Comparison of ENCODE assay signal across 24 cellular contexts in genomic region chr14:92033912-92034687, GRCh38. TPM values are rescaled to one million over a fixed set of nuclear protein-coding genes. Genes with fewer than 3 reads are reported as not detected.
DNase-seq lines count a peak whose midpoint lies in the region; ATAC-seq and TF ChIP-seq lines count a peak whose summit lies in the region.
"Had no signal": no experiment of that assay in that cellular context is flagged by ENCODE, and none has a peak within 500 bp of the region (broad histone marks: within the 10 kb centered on the region; RNA-seq: fewer than 3 reads in every experiment).

No MANE protein-coding gene starts in this region.

- ATAC-seq in stimulated activated naive CD8-positive, alpha-beta T cell treated with anti-CD3 and anti-CD28 coated beads, Interleukin-15, amount 100 ng/mL, for 72 hours = no peak
- ATAC-seq in body of pancreas (peak; percentile 87), GM18867 (IDR thresholded peaks at IDR 0.05; ENCODE audit: unreplicated experiment) (no peak)
- ATAC-seq in naive thymus-derived CD4-positive, alpha-beta T cell = no peak
- ATAC-seq: esophagus mucosa, Panc1 had no signal

- H3K4me1 Mint-ChIP-seq in stimulated activated naive CD8-positive, alpha-beta T cell treated with anti-CD3 and anti-CD28 coated beads, Interleukin-15, Interleukin-2, amounts not matched to agents 100 ng/mL and 50 ng/mL, for 24 hours (ENCODE audit: low read depth) = peaks cover 46% of the 10 kb centered on the region
- H3K4me1 Mint-ChIP-seq in stimulated activated naive CD8-positive, alpha-beta T cell treated with anti-CD3 and anti-CD28 coated beads, Interleukin-15, amount 100 ng/mL, for 72 hours = peaks cover 51% of the 10 kb centered on the region
- peaks cover 27 to 59% (median 39%) of the 10 kb centered on the region in 7 donors for H3K4me1 Mint-ChIP-seq in naive thymus-derived CD4-positive, alpha-beta T cell

- H3K27me3 Mint-ChIP-seq in stimulated activated naive CD8-positive, alpha-beta T cell treated with anti-CD3 and anti-CD28 coated beads, Interleukin-15, Interleukin-2, amounts not matched to agents 100 ng/mL and 50 ng/mL, for 24 hours = no peaks in the 10 kb centered on the region
- no peaks in the 10 kb centered on the region for H3K27me3 Mint-ChIP-seq in stimulated activated naive CD8-positive, alpha-beta T cell treated with anti-CD3 and anti-CD28 coated beads, Interleukin-15, amount 100 ng/mL, for 72 hours
- H3K27me3 Mint-ChIP-seq in naive thymus-derived CD4-positive, alpha-beta T cell = no peaks in the 10 kb centered on the region

- H3K4me3 Mint-ChIP-seq in stimulated activated naive CD8-positive, alpha-beta T cell treated with anti-CD3 and anti-CD28 coated beads, Interleukin-15, Interleukin-2, amounts not matched to agents 100 ng/mL and 50 ng/mL, for 24 hours = no peak overlapping the region
- no peak overlapping the region for H3K4me3 Mint-ChIP-seq in stimulated activated naive CD8-positive, alpha-beta T cell treated with anti-CD3 and anti-CD28 coated beads, Interleukin-15, amount 100 ng/mL, for 72 hours
- H3K4me3 Mint-ChIP-seq in naive thymus-derived CD4-positive, alpha-beta T cell = peak overlapping the region in 2 of 10 donors; percentile 9 to 16
- H3K4me3 Mint-ChIP-seq: activated naive CD4-positive, alpha-beta T cell treated with anti-CD3 and anti-CD28 coated beads for 36 hours; T-helper 1 cell treated with Interleukin-12 subunit alpha and Interleukin-12 subunit beta and Interleukin-4 antibody, amounts not matched to agents 30 μg/mL and 1 μg/mL, for 36 hours had no signal

- H3K36me3 ChIP-seq in body of pancreas (replicated peaks in 1 of 2; ENCODE audit: insufficient read depth in 1 of 2, low read depth in 2 of 2) (peaks cover 3 to 5% of the 10 kb centered on the region in 2 donors), esophagus squamous epithelium (peaks cover 0 to 55% (median 18%) of the 10 kb centered on the region in 3 donors)
- peaks cover 0 to 15% (median 3%) of the 10 kb centered on the region in 3 experiments for H3K36me3 ChIP-seq in naive thymus-derived CD4-positive, alpha-beta T cell (ENCODE audit: control insufficient read depth in 2 of 3, insufficient read depth in 3 of 3, low read length in 3 of 3)

- H3K4me1 ChIP-seq in body of pancreas (peaks cover 56% of the 10 kb centered on the region), esophagus squamous epithelium (peaks cover 0 to 36% (median 14%) of the 10 kb centered on the region in 3 donors)
- H3K4me1 ChIP-seq in naive thymus-derived CD4-positive, alpha-beta T cell (ENCODE audit: control insufficient read depth in 2 of 2, insufficient read depth in 2 of 2, low read length in 2 of 2) = peaks cover 14% of the 10 kb centered on the region in 2 donors

- TF ChIP-seq CTCF in body of pancreas (IDR thresholded peaks at IDR 0.05) (no peak), esophagus squamous epithelium (IDR thresholded peaks at IDR 0.05) (no peak)

- H3K27me3 ChIP-seq in body of pancreas (no peaks in the 10 kb centered on the region), esophagus squamous epithelium (no peaks in the 10 kb centered on the region)
- no peaks in the 10 kb centered on the region for H3K27me3 ChIP-seq in naive thymus-derived CD4-positive, alpha-beta T cell (ENCODE audit: control insufficient read depth in 2 of 2, insufficient read depth in 2 of 2, low read length in 2 of 2)
- H3K27me3 ChIP-seq: BLaER1, right atrium auricular region had no signal

- POLR2A ChIA-PET in naive thymus-derived CD4-positive, alpha-beta T cell (lab: Charles Lee) = interaction anchor here (0.7 kb wide), 1 partner anchor 23 kb away, joined by 3 read pairs; no protein-coding TSS in a partner anchor

- H3K27ac ChIP-seq in body of pancreas = peak overlapping the region; percentile 59 to 96 (median 84)
- H3K27ac ChIP-seq in naive thymus-derived CD4-positive, alpha-beta T cell (ENCODE audit: low read depth, low read length) = peak overlapping the region; percentile 35
- H3K27ac ChIP-seq in esophagus squamous epithelium = no peak overlapping the region
- H3K27ac ChIP-seq: BLaER1, HL-60, right atrium auricular region, VCaP had no signal

- intact Hi-C loops in body of pancreas (cut with DNase I) = no loop called here
- intact Hi-C loops in naive thymus-derived CD4-positive, alpha-beta T cell (cut with micrococcal nuclease) = loop anchor here in 1 of 2 donors (10.0 kb wide), 1 partner anchor 789 kb away; the partner anchor contains the start of gene GPR68
- intact Hi-C loops in esophagus squamous epithelium (cut with DNase I) = no loop called here

- peak overlapping the region; percentile 62 for H3K27ac Mint-ChIP-seq in stimulated activated naive CD8-positive, alpha-beta T cell treated with anti-CD3 and anti-CD28 coated beads, Interleukin-15, Interleukin-2, amounts not matched to agents 100 ng/mL and 50 ng/mL, for 24 hours
- H3K27ac Mint-ChIP-seq in stimulated activated naive CD8-positive, alpha-beta T cell treated with anti-CD3 and anti-CD28 coated beads, Interleukin-15, amount 100 ng/mL, for 72 hours = peak overlapping the region in 1 of 2 donors; percentile 69
- peak overlapping the region; percentile 1 to 80 (median 73) for H3K27ac Mint-ChIP-seq in naive thymus-derived CD4-positive, alpha-beta T cell
- H3K27ac Mint-ChIP-seq: activated naive CD4-positive, alpha-beta T cell treated with anti-CD3 and anti-CD28 coated beads for 36 hours; H9; T-helper 1 cell treated with Interleukin-12 subunit alpha and Interleukin-12 subunit beta and Interleukin-4 antibody, amounts not matched to agents 30 μg/mL and 1 μg/mL, for 36 hours had no signal

- H3K4me3 ChIP-seq in body of pancreas (no peak overlapping the region), esophagus squamous epithelium (no peak overlapping the region)
- H3K4me3 ChIP-seq in naive thymus-derived CD4-positive, alpha-beta T cell (ENCODE audit: low read length) = no peak overlapping the region
- H3K4me3 ChIP-seq: BLaER1, lung, right atrium auricular region had no signal

- no peak for DNase-seq in stimulated activated naive CD8-positive, alpha-beta T cell treated with anti-CD3 and anti-CD28 coated beads, Interleukin-15, amount 100 ng/mL, for 72 hours
- DNase-seq in body of pancreas (peak; percentile 26 to 60 (median 45)), esophagus squamous epithelium (lab: John Stamatoyannopoulos, UW) (no peak), germinal center (ENCODE audit: low spot score) (no peak)
- no peak for DNase-seq in naive thymus-derived CD4-positive, alpha-beta T cell
- no peak for DNase-seq in stimulated activated CD4-positive, alpha-beta T cell treated with anti-CD3 and anti-CD28 coated beads, Interleukin-15, amount 100 ng/mL, for 24 hours
- DNase-seq: ACHN; activated CD4-positive, alpha-beta T cell treated with anti-CD3 and anti-CD28 coated beads, Interleukin-2, amount 50 U/mL, for 48 hours; activated naive CD4-positive, alpha-beta T cell treated with anti-CD3 and anti-CD28 coated beads for 36 hours; effector memory CD4-positive, alpha-beta T cell; H9; NCI-H510A; NK-92 treated with Interleukin-12 subunit alpha and Interleukin-12 subunit beta, amount 100 ng/mL, for 24 hours; stimulated activated CD4-positive, alpha-beta T cell treated with anti-CD3 and anti-CD28 coated beads, Interleukin-12 subunit alpha, Interleukin-12 subunit beta, amount 100 ng/mL, for 4 hours had no signal

- H3K9me3 Mint-ChIP-seq in stimulated activated naive CD8-positive, alpha-beta T cell treated with anti-CD3 and anti-CD28 coated beads, Interleukin-15, Interleukin-2, amounts not matched to agents 100 ng/mL and 50 ng/mL, for 24 hours = no peaks in the 10 kb centered on the region
- H3K9me3 Mint-ChIP-seq in stimulated activated naive CD8-positive, alpha-beta T cell treated with anti-CD3 and anti-CD28 coated beads, Interleukin-15, amount 100 ng/mL, for 72 hours = no peaks in the 10 kb centered on the region
- no peaks in the 10 kb centered on the region for H3K9me3 Mint-ChIP-seq in naive thymus-derived CD4-positive, alpha-beta T cell
- H3K9me3 Mint-ChIP-seq: activated naive CD4-positive, alpha-beta T cell treated with anti-CD3 and anti-CD28 coated beads for 36 hours; T-helper 1 cell treated with Interleukin-12 subunit alpha and Interleukin-12 subunit beta and Interleukin-4 antibody, amounts not matched to agents 30 μg/mL and 1 μg/mL, for 36 hours had no signal

- peaks cover 32% of the 10 kb centered on the region for H3K36me3 Mint-ChIP-seq in stimulated activated naive CD8-positive, alpha-beta T cell treated with anti-CD3 and anti-CD28 coated beads, Interleukin-15, Interleukin-2, amounts not matched to agents 100 ng/mL and 50 ng/mL, for 24 hours (ENCODE audit: low read depth)
- H3K36me3 Mint-ChIP-seq in naive thymus-derived CD4-positive, alpha-beta T cell = peaks cover 0 to 17% (median 5%) of the 10 kb centered on the region in 5 donors

- CTCF ChIA-PET in naive thymus-derived CD4-positive, alpha-beta T cell (lab: Charles Lee) = interaction anchor here (0.6 kb wide), 1 partner anchor 16 kb away, joined by 3 read pairs; no protein-coding TSS in a partner anchor

- H3K9me3 ChIP-seq in body of pancreas (no peaks in the 10 kb centered on the region), esophagus squamous epithelium (no peaks in the 10 kb centered on the region)
- no peaks in the 10 kb centered on the region for H3K9me3 ChIP-seq in naive thymus-derived CD4-positive, alpha-beta T cell (ENCODE audit: control insufficient read depth in 2 of 3, low read length in 3 of 3)
- H3K9me3 ChIP-seq: BLaER1, right atrium auricular region had no signal

- 15 to 30% methylated on average over 11 of the region's 11 CpGs for WGBS in body of pancreas, 2 donors
- 86 to 90% methylated on average over 5 to 10 of the region's 11 CpGs for WGBS in esophagus squamous epithelium, 2 donors

- TF ChIP-seq POLR2A in body of pancreas (IDR thresholded peaks at IDR 0.05) = peak in 2 of 3 donors; percentile 56
- TF ChIP-seq POLR2A in esophagus squamous epithelium (IDR thresholded peaks at IDR 0.05) = no peak

RNA-seq across cellular contexts. Expression of gene TRIP11, which starts 5.8 kb away (rescaled TPM):
- total RNA-seq in body of pancreas (10 to 100 TPM; 25.2 to 33.6 TPM), esophagus squamous epithelium (10 to 100 TPM; 18.6 to 33.7 (median 26.9) TPM)
- total RNA-seq in naive thymus-derived CD4-positive, alpha-beta T cell = 10 to 100 TPM; 34.1 to 72.4 (median 58.4) TPM
- polyA plus RNA-seq in naive thymus-derived CD4-positive, alpha-beta T cell = 10 to 100 TPM; 46.1 to 74.8 TPM

Comparison
In these comparisons a context has a peak if more than half of its experiments do, and no peak if none do; other contexts are left out.
1. DNase-seq: peak in body of pancreas (4 of 4); none in stimulated activated naive CD8-positive, alpha-beta T cell treated with anti-CD3 and anti-CD28 coated beads, Interleukin-15, amount 100 ng/mL, for 72 hours (0 of 2), naive thymus-derived CD4-positive, alpha-beta T cell (0 of 9), stimulated activated CD4-positive, alpha-beta T cell treated with anti-CD3 and anti-CD28 coated beads, Interleukin-15, amount 100 ng/mL, for 24 hours (single experiment), esophagus squamous epithelium (single experiment) and germinal center (single experiment).
2. H3K27ac ChIP-seq: peak in body of pancreas (4 of 4) and naive thymus-derived CD4-positive, alpha-beta T cell (single experiment); none in esophagus squamous epithelium (0 of 4).
3. POLR2A ChIP-seq: peak in body of pancreas (2 of 3); none in esophagus squamous epithelium (0 of 4).